8 cellular contexts compared by ENCODE assay signal in the genomic region with DNA sequence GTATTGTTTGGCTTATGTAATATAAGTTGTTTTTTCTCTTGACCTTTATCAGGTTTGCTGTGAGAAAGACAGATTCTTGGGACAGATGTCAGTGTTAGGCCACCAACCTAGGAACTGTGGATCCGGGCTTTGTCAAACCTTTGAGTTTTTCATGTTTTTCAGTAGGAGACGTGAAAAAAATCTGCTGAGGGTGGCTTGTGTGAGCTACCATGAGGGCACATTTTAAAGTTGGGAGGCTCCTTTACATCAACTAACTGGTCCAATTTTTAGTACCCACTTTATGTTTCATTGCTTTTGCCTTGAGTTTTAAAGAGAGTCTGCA. TPM values are rescaled to one million over a fixed set of nuclear protein-coding genes. Genes with fewer than 3 reads are reported as not detected.
A peak's percentile ranks its signal among the peaks of the same experiment; 100 is the strongest.
DNase-seq lines count a peak whose midpoint lies in the region; ATAC-seq, FAIRE-seq and TF ChIP-seq lines count a peak whose summit lies in the region.

No MANE protein-coding gene starts in this region.

- peak overlapping the region; percentile 97 for H3K4me2 ChIP-seq in K562 (ENCODE audit: insufficient read depth, low read length)

- H3K9me3 ChIP-seq in left ventricle myocardium inferior (replicated peaks) (no peaks in the 10 kb centered on the region), K562 (replicated peaks; ENCODE audit: control insufficient read depth, insufficient read depth, low read depth, low read length) (no peaks in the 10 kb centered on the region)

- peaks cover 61% of the 10 kb centered on the region for H3K79me2 ChIP-seq in K562 (ENCODE audit: control insufficient read depth, insufficient read depth, low read length)

- peak in 1 of 2 experiments; percentile 23; a peak in 2 of 4 replicates for TF ChIP-seq RAD21 in K562 (CRISPR knock-in tag; conservative IDR thresholded peaks at IDR 0.05 in 1 of 2, IDR thresholded peaks at IDR 0.05 in 1 of 2)

- peaks cover 15% of the 10 kb centered on the region for H3K9me3 Mint-ChIP-seq in mesothelial cell of epicardium

- no peak for FAIRE-seq in K562 (lab: Jason Lieb, UNC)

- intact Hi-C loops in left ventricle myocardium inferior (cut with micrococcal nuclease): no loop called here
- intact Hi-C loops in cardiac septum (cut with DNase I): loop anchor here (2.0 kb wide), 1 partner anchor 37 kb away; the partner anchor contains the start of gene ANGEL2
- intact Hi-C loops in K562 (cut with micrococcal nuclease): loop anchor here (1.0 to 5.0 kb wide), 4 partner anchors 19 to 445 kb away; partner anchors contain the start of genes ATF3, NSL1 and TATDN3

- DNase-seq in left ventricle myocardium inferior: no peak
- no peak for DNase-seq in cardiac septum (ENCODE audit: low spot score)
- no peak for DNase-seq in K562 (ENCODE audit: extremely low read depth in 1 of 4, low spot score in 3 of 4)
- DNase-seq in mesothelial cell of epicardium (ENCODE audit: low spot score in 2 of 2, unreplicated experiment in 2 of 2): no peak
- DNase-seq in COLO829 (ENCODE audit: low spot score): no peak
- DNase-seq in cortex of kidney (lab: John Stamatoyannopoulos, UW): no peak
- no peak for DNase-seq in NOMO-1 (lab: John Stamatoyannopoulos, UW; ENCODE audit: unreplicated experiment in 2 of 2)
- no peak for DNase-seq in NCI-H128 (lab: John Stamatoyannopoulos, UW; ENCODE audit: unreplicated experiment)

- H3K27me3 ChIP-seq in left ventricle myocardium inferior (ENCODE audit: low read depth): peaks cover 27% of the 10 kb centered on the region
- H3K27me3 ChIP-seq in K562 (ENCODE audit: control insufficient read depth in 2 of 2, insufficient read depth in 2 of 2, low read length in 2 of 2): no peaks in the 10 kb centered on the region

- H2AFZ ChIP-seq in K562 (ENCODE audit: low read depth, low read length): peak overlapping the region; percentile 94; the same call in 1 of the 2 replicates

- ATAC-seq in K562: peak; percentile 1; the same call in 1 of the 3 replicates

- no peak for TF ChIP-seq EP300 in K562 (IDR thresholded peaks at IDR 0.05; ENCODE audit: low read length)

- WGBS in K562 (ENCODE audit: insufficient coverage, low coverage, missing lambda C conversion rate): 0% methylated on average over 2 of the region's 2 CpGs

- BruUV-seq in K562 (replicated peaks; lab: Mats Ljungman, UMichigan): TSS peak; percentile 72

- no peaks in the 10 kb centered on the region for H3K9me1 ChIP-seq in K562 (ENCODE audit: control insufficient read depth, insufficient read depth, low read length)

- H3K36me3 ChIP-seq in left ventricle myocardium inferior (no peaks in the 10 kb centered on the region), K562 (ENCODE audit: control insufficient read depth, insufficient read depth, low read length) (peaks cover 10% of the 10 kb centered on the region; the same call in 1 of the 3 replicates)

- peak overlapping the region; percentile 89 for H3K4me3 ChIP-seq in left ventricle myocardium inferior
- peak overlapping the region; percentile 76 for H3K4me3 ChIP-seq in K562

- H3K27ac Mint-ChIP-seq in mesothelial cell of epicardium: peak overlapping the region; percentile 79

- peaks cover 1% of the 10 kb centered on the region for H3K36me3 Mint-ChIP-seq in mesothelial cell of epicardium

- no peak for TF ChIP-seq POLR2A in K562 (conservative IDR thresholded peaks at IDR 0.05)

- peaks cover 13% of the 10 kb centered on the region for H3K27me3 Mint-ChIP-seq in mesothelial cell of epicardium (ENCODE audit: low read depth)

- no peak for TF ChIP-seq CTCF in left ventricle myocardium inferior (IDR thresholded peaks at IDR 0.05; ENCODE audit: borderline replicate concordance)
- TF ChIP-seq CTCF in K562 (IDR thresholded peaks at IDR 0.05 in 2 of 3, conservative IDR thresholded peaks at IDR 0.05 in 1 of 3; ENCODE audit: insufficient read depth in 2 of 3, low read depth in 1 of 3, low read length in 3 of 3): no peak
- no peak for TF ChIP-seq CTCF in mesothelial cell of epicardium (IDR thresholded peaks at IDR 0.05; ENCODE audit: unreplicated experiment)

- in situ Hi-C loops in K562 (cut with MboI): no loop called here

- no peaks in the 10 kb centered on the region for H4K20me1 ChIP-seq in K562 (replicated peaks; ENCODE audit: control insufficient read depth, insufficient read depth, low read length)

- H3K27ac ChIP-seq in left ventricle myocardium inferior (replicated peaks) (peak overlapping the region; percentile 86), K562 (ENCODE audit: extremely low read depth, low read depth, low read length) (peak overlapping the region; percentile 92)

- CTCF ChIA-PET in K562 (lab: Yijun Ruan, JAX; ENCODE audit: low intra/inter-chr PET ratio): no interaction called here

- H3K4me1 ChIP-seq in left ventricle myocardium inferior (peaks cover 35% of the 10 kb centered on the region), K562 (replicated peaks in 1 of 2; ENCODE audit: control insufficient read depth in 2 of 2, insufficient read depth in 2 of 2, low read length in 2 of 2) (peaks cover 33 to 70% of the 10 kb centered on the region in 2 experiments)

- POLR2A ChIA-PET in K562 (lab: Yijun Ruan, JAX): interaction anchor here (1.6 to 1.8 kb wide), 2 partner anchors 13 to 19 kb away, joined by 4 to 6 read pairs; no protein-coding TSS in a partner anchor

- peak overlapping the region in 1 of 2 experiments; percentile 87; a peak in 2 of 4 replicates for H3K9ac ChIP-seq in K562 (ENCODE audit: insufficient read depth in 1 of 2, low read depth in 2 of 2, low read length in 2 of 2)

- peaks cover 39% of the 10 kb centered on the region for H3K4me1 Mint-ChIP-seq in mesothelial cell of epicardium

- H3K4me3 Mint-ChIP-seq in mesothelial cell of epicardium: peak overlapping the region; percentile 91

TF ChIP-seq in K562, 482 proteins besides CTCF, POLR2A, EP300 and RAD21 (continues in another document):
- TF ChIP-seq ESRRB (CRISPR knock-in tag; IDR thresholded peaks at IDR 0.05; ENCODE audit: borderline replicate concordance) (no peak), CC2D1A (IDR thresholded peaks at IDR 0.05) (0 out of 2 replicates have a peak, but pooled peaks have one; percentile 14), BACH1 (tag; IDR thresholded peaks at IDR 0.05) (peak; percentile 70; the same call in 1 of the 2 replicates), SREBF1 (IDR thresholded peaks at IDR 0.05; ENCODE audit: borderline replicate concordance, low read depth, low read length) (no peak), HNRNPK (IDR thresholded peaks at IDR 0.05; ENCODE audit: low read depth, low read length, poor library complexity, severe bottlenecking) (no peak), CREB3 (tag; conservative IDR thresholded peaks at IDR 0.05; ENCODE audit: low read depth) (0 out of 2 replicates have a peak, but pooled peaks have one; percentile 62), NCOA1 (IDR thresholded peaks at IDR 0.05; ENCODE audit: low read depth) (no peak; the same call in 1 of the 2 replicates)

RNA-seq across cellular contexts. Expression of gene RPS6KC1, which starts 0.8 kb away (rescaled TPM):
- 9.3 TPM for total RNA-seq in left ventricle myocardium inferior
- total RNA-seq in cardiac septum: 12.7 TPM
- total RNA-seq in K562 (2011; cell fraction: chromatin; rRNA removed; ENCODE audit: low replicate concordance): 50.3 and 199 TPM in 2 replicates
- total RNA-seq in K562 (2011; cell fraction: nucleolus; rRNA removed): 24.5 and 42.1 TPM in 2 replicates
- 77.2 and 100 TPM in 2 replicates for total RNA-seq in K562 (2011; cell fraction: nucleoplasm; rRNA removed)
- 22.0 and 23.6 TPM in 2 replicates for total RNA-seq in K562 (2014; rRNA removed)
- total RNA-seq in K562 (2014; rRNA removed; fragmentation: Illumina TruSeq; extraction: Trizol): 33.2 and 36.7 TPM in 2 replicates
- total RNA-seq in K562 (2015; rRNA removed; fragmentation: Illumina TruSeq; extraction: Trizol): 30.5 and 34.6 TPM in 2 replicates
- 20.0 and 22.0 TPM in 2 replicates for total RNA-seq in K562 (2021)
- 22.1 and 32.8 TPM in 2 replicates for polyA plus RNA-seq in K562 (2011; rRNA removed)
- 4.9 and 9.6 TPM in 2 replicates for polyA plus RNA-seq in K562 (2011; cell fraction: cytosol; rRNA removed)
- polyA plus RNA-seq in K562 (2011; cell fraction: nucleus; rRNA removed): 31.7 and 48.5 TPM in 2 replicates
- 14.2 and 18.0 TPM in 2 replicates for polyA plus RNA-seq in K562 (2012)
- 17.0 and 20.9 TPM in 2 replicates for polyA plus RNA-seq in K562 (2014; fragmentation: Illumina TruSeq; extraction: Trizol)
- 1 to 10 TPM; 4.3 to 7.6 TPM for polyA plus RNA-seq in K562 (2014; fragmentation: Nextera tagmentation; extraction: Ambion mirVana)
- 15.5 and 16.4 TPM in 2 replicates for polyA plus RNA-seq in K562 (2014; rRNA removed)
- polyA minus RNA-seq in K562 (2011; rRNA and poly(A)+ RNA removed): 66.6 and 66.8 TPM in 2 replicates
- polyA minus RNA-seq in K562 (2011; cell fraction: cytosol; rRNA and poly(A)+ RNA removed): 15.3 and 18.1 TPM in 2 replicates
- polyA minus RNA-seq in K562 (2011; cell fraction: nucleus; rRNA and poly(A)+ RNA removed): 61.1 and 83.0 TPM in 2 replicates
- 27.9 to 28.5 TPM (median 28.4 TPM) in 3 replicates for total RNA-seq in mesothelial cell of epicardium

RNA-seq across cellular contexts. Expression of gene ANGEL2, which starts 36.2 kb away (rescaled TPM):
- total RNA-seq in left ventricle myocardium inferior (16.4 TPM), cardiac septum (17.8 TPM), K562 (2014; rRNA removed) (29.3 and 29.9 TPM in 2 replicates), K562 (2014; rRNA removed; fragmentation: Illumina TruSeq; extraction: Trizol) (30.1 and 32.8 TPM in 2 replicates), K562 (2015; rRNA removed; fragmentation: Illumina TruSeq; extraction: Trizol) (29.7 and 33.6 TPM in 2 replicates), K562 (2021) (26.2 and 27.1 TPM in 2 replicates), mesothelial cell of epicardium (44.7 to 47.4 TPM (median 45.2 TPM) in 3 replicates)
- total RNA-seq in K562 (2011; cell fraction: chromatin; rRNA removed; ENCODE audit: low replicate concordance): 60.7 and 192 TPM in 2 replicates
- 31.0 and 45.0 TPM in 2 replicates for total RNA-seq in K562 (2011; cell fraction: nucleolus; rRNA removed)
- 76.8 and 89.8 TPM in 2 replicates for total RNA-seq in K562 (2011; cell fraction: nucleoplasm; rRNA removed)
- polyA plus RNA-seq in K562 (2011; rRNA removed) (30.8 and 34.6 TPM in 2 replicates), K562 (2014; fragmentation: Illumina TruSeq; extraction: Trizol) (15.4 and 16.9 TPM in 2 replicates), K562 (2014; fragmentation: Nextera tagmentation; extraction: Ambion mirVana) (10 to 100 TPM in 1 of 2 experiments, 1 to 10 TPM in 1; 6.8 to 10.9 TPM), K562 (2014; rRNA removed) (16.2 and 22.3 TPM in 2 replicates)
- polyA plus RNA-seq in K562 (2011; cell fraction: cytosol; rRNA removed): 9.6 and 17.6 TPM in 2 replicates
- polyA plus RNA-seq in K562 (2011; cell fraction: nucleus; rRNA removed): 35.0 and 44.6 TPM in 2 replicates
- 13.0 and 16.1 TPM in 2 replicates for polyA plus RNA-seq in K562 (2012)
- polyA minus RNA-seq in K562 (2011; rRNA and poly(A)+ RNA removed): 44.7 and 66.2 TPM in 2 replicates
- 15.6 and 22.8 TPM in 2 replicates for polyA minus RNA-seq in K562 (2011; cell fraction: cytosol; rRNA and poly(A)+ RNA removed)
- 45.0 and 63.1 TPM in 2 replicates for polyA minus RNA-seq in K562 (2011; cell fraction: nucleus; rRNA and poly(A)+ RNA removed)
